1 cellular context compared by ENCODE assay signal in genomic region chr5:167633931-167634341, GRCh38.
TF ChIP-seq lines count a peak whose summit lies in the region.

No MANE protein-coding gene starts in this region.

TF ChIP-seq in SK-N-SH, 30 proteins besides CTCF, POLR2A, EP300 and RAD21 (continued from another document):
- TF ChIP-seq REST (IDR thresholded peaks at IDR 0.05; ENCODE audit: low read depth, low read length), result no peak
- TF ChIP-seq RCOR1 (IDR thresholded peaks at IDR 0.05; ENCODE audit: low read length), result no peak
- no peak for TF ChIP-seq CHD2 (IDR thresholded peaks at IDR 0.05; ENCODE audit: low read length, partially characterized antibody)
- TF ChIP-seq POLR2AphosphoS5 (IDR thresholded peaks at IDR 0.05; ENCODE audit: low read depth, low read length), result no peak
- TF ChIP-seq EZH2phosphoT487 (IDR thresholded peaks at IDR 0.05; ENCODE audit: borderline replicate concordance, low read depth), result no peak
- no peak for TF ChIP-seq TAF1 (IDR thresholded peaks at IDR 0.05; ENCODE audit: borderline replicate concordance, low read depth, low read length)
- TF ChIP-seq TEAD4 (IDR thresholded peaks at IDR 0.05; ENCODE audit: borderline replicate concordance, insufficient read depth), result no peak
